Comparison of ENCODE assay signal across 32 cellular contexts in the genomic region with DNA sequence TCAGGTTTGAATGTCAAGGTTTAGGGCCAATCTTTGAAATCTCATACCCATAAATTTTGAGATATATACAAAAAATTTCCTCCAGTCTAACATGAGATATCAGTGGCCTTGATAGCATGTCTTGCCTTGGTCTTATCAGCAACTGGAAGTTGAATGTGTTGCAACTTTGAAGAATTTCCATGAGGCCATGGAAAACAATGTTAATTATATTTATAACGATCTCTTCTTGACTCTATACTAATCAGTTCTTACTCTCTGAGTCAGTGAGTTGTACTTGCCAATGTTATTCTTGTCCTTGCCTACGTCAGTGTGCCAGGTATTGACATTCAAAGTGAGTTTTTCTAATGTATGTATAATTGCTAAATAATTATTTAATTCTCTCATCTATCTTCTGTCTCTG.
"Had no signal": no experiment of that assay in that cellular context is flagged by ENCODE, and none has a peak within 500 bp of the region (broad histone marks: within the 10 kb centered on the region; RNA-seq: fewer than 3 reads in every experiment).

No MANE protein-coding gene starts in this region.

- H3K9ac ChIP-seq: neural progenitor cell had no signal

- H3K27me3 Mint-ChIP-seq: naive B cell; progenitor cell of endocrine pancreas; stimulated activated naive B cell treated with anti-CD40 and anti-IgM and Interleukin-4, amounts not matched to agents 10 μg/mL and 1 μg/mL and 100 μg/mL, for 72 hours had no signal

- H3K36me3 ChIP-seq: left lung, neural progenitor cell, neutrophil, ovary, stomach, thyroid gland, transverse colon, upper lobe of left lung, vagina had no signal

- H3K9me3 ChIP-seq: left lung, neutrophil, ovary, stomach, testis, thyroid gland, upper lobe of left lung, vagina had no signal

- FAIRE-seq: islet of Langerhans, kidney had no signal

- H3K4me3 ChIP-seq: left lung, lung, neural progenitor cell, ovary, skin epidermis, stomach, testis, thyroid gland, transverse colon, upper lobe of left lung, vagina had no signal

- H3K27ac Mint-ChIP-seq: immature natural killer cell; mesothelial cell of epicardium; naive B cell; natural killer cell; neural progenitor cell; progenitor cell of endocrine pancreas; stimulated activated naive B cell treated with anti-CD40 and anti-IgM and Interleukin-4, amounts not matched to agents 10 μg/mL and 1 μg/mL and 100 μg/mL, for 72 hours had no signal

- H3K4me1 Mint-ChIP-seq: immature natural killer cell; naive B cell; natural killer cell; neural progenitor cell; stimulated activated naive B cell treated with anti-CD40 and anti-IgM and Interleukin-4, amounts not matched to agents 10 μg/mL and 1 μg/mL and 100 μg/mL, for 72 hours had no signal

- H3K36me3 Mint-ChIP-seq: mesothelial cell of epicardium; naive B cell; natural killer cell; neural progenitor cell; stimulated activated naive B cell treated with anti-CD40 and anti-IgM and Interleukin-4, amounts not matched to agents 10 μg/mL and 1 μg/mL and 100 μg/mL, for 72 hours had no signal

- H3K27ac ChIP-seq: left lung, neural progenitor cell, neutrophil, ovary, skin epidermis, stomach, testis, thyroid gland, transverse colon, upper lobe of left lung, vagina had no signal

- H3K27me3 ChIP-seq: left lung, neural progenitor cell, neutrophil, ovary, stomach, testis, thyroid gland, transverse colon, upper lobe of left lung, vagina had no signal

- H3K9me3 Mint-ChIP-seq: nephron progenitor cell; neural progenitor cell; stimulated activated naive B cell treated with anti-CD40 and anti-IgM and Interleukin-4, amounts not matched to agents 10 μg/mL and 1 μg/mL and 100 μg/mL, for 72 hours had no signal

- H2AFZ ChIP-seq: neural progenitor cell had no signal

- H3K4me1 ChIP-seq: left lung, neural progenitor cell, stomach, thyroid gland, transverse colon, upper lobe of left lung, vagina had no signal

- H3K4me3 Mint-ChIP-seq: immature natural killer cell; mesothelial cell of epicardium; naive B cell; natural killer cell; nephron progenitor cell; neural progenitor cell; stimulated activated naive B cell treated with anti-CD40 and anti-IgM and Interleukin-4, amounts not matched to agents 10 μg/mL and 1 μg/mL and 100 μg/mL, for 72 hours had no signal

- DNase-seq: hypothalamus; immature natural killer cell; kidney; left colon; left lung; mesendoderm; naive B cell; natural killer cell; nephron progenitor cell; occipital lobe; ovary; retina; right cardiac atrium; stimulated activated CD4-positive, alpha-beta T cell treated with anti-CD3 and anti-CD28 coated beads, Interleukin-12 subunit alpha, Interleukin-12 subunit beta, amount 100 ng/mL, for 4 hours; stimulated activated CD4-positive, alpha-beta T cell treated with anti-CD3 and anti-CD28 coated beads, Interleukin-15, amount 100 ng/mL, for 24 hours; stimulated activated CD4-positive, alpha-beta T cell treated with anti-CD3 and anti-CD28 coated beads, Interleukin-2, amount 100 ng/mL, for 24 hours; stimulated activated CD4-positive, alpha-beta T cell treated with anti-CD3 and anti-CD28 coated beads, Interleukin-4, amount 100 ng/mL, for 1 hour; stimulated activated naive B cell treated with anti-CD40 and anti-IgM and Interleukin-4, amounts not matched to agents 10 μg/mL and 1 μg/mL and 100 μg/mL, for 72 hours; stimulated activated naive CD8-positive, alpha-beta T cell treated with anti-CD3 and anti-CD28 coated beads, Interleukin-15, Interleukin-2, amounts not matched to agents 100 U/mL and 50 U/mL, for 24 hours; stomach; testis; thyroid gland; transverse colon; upper lobe of left lung had no signal

- H3K4me2 ChIP-seq: neural progenitor cell had no signal
